Comparison of ENCODE assay signal across 9 cellular contexts in genomic region chr1:203305809-203306088, GRCh38. TPM values are rescaled to one million over a fixed set of nuclear protein-coding genes. Genes with fewer than 3 reads are reported as not detected.
A peak's percentile ranks its signal among the peaks of the same experiment; 100 is the strongest.
DNase-seq lines count a peak whose midpoint lies in the region; ATAC-seq, FAIRE-seq and TF ChIP-seq lines count a peak whose summit lies in the region.
"Had no signal": no experiment of that assay in that cellular context is flagged by ENCODE, and none has a peak within 500 bp of the region (broad histone marks: within the 10 kb centered on the region; RNA-seq: fewer than 3 reads in every experiment).

No MANE protein-coding gene starts in this region.

- H3K4me3 ChIP-seq in CD4-positive, alpha-beta memory T cell (ENCODE audit: low read length in 2 of 2) = peak overlapping the region; percentile 87 to 95
- H3K4me3 ChIP-seq in hepatocyte (peak overlapping the region; percentile 99), small intestine (ENCODE audit: low read depth in 1 of 2, low read length in 2 of 2) (peak overlapping the region; percentile 90 to 97)

- no peak for TF ChIP-seq CTCF in hepatocyte (IDR thresholded peaks at IDR 0.05; ENCODE audit: poor library complexity)

- H3K79me2 ChIP-seq in hepatocyte = peaks cover 42% of the 10 kb centered on the region

- no peak for FAIRE-seq in small intestine (lab: Jason Lieb, UNC)

- H3K36me3 ChIP-seq in CD4-positive, alpha-beta memory T cell (ENCODE audit: insufficient read depth, low read length) = peaks cover 35% of the 10 kb centered on the region
- no peaks in the 10 kb centered on the region for H3K36me3 ChIP-seq in hepatocyte (replicated peaks; ENCODE audit: insufficient read depth, low read depth)
- peaks cover 3 to 10% of the 10 kb centered on the region in 2 donors for H3K36me3 ChIP-seq in small intestine (ENCODE audit: control insufficient read depth in 2 of 2, insufficient read depth in 2 of 2, low read length in 2 of 2)

- H4K20me1 ChIP-seq in hepatocyte (ENCODE audit: insufficient read depth, poor library complexity, severe bottlenecking) = peaks cover 39% of the 10 kb centered on the region

- peaks cover 0 to 3% (median 0%) of the 10 kb centered on the region in 8 donors for H3K9me3 Mint-ChIP-seq in CD4-positive, alpha-beta memory T cell
- H3K9me3 Mint-ChIP-seq in activated T-helper 2 cell treated with anti-CD3 and anti-CD28 coated beads, Interferon-gamma antibody, Interleukin-2, Interleukin-4, amounts not matched to agents 10 μg/mL and 5 μg/mL and 100 μg/mL, durations not matched to agents 14 hours and 24 hours and 36 hours = no peaks in the 10 kb centered on the region

- POLR2A ChIA-PET in CD4-positive, alpha-beta memory T cell (lab: Charles Lee; ENCODE audit: partially characterized antibody) = interaction anchor here (0.8 to 14.1 kb wide), 9 partner anchors 11 to 460 kb away, joined by 3 to 1407 read pairs (median 84); partner anchors contain the start of genes ATP2B4 and LAX1

- H3K9me3 ChIP-seq in CD4-positive, alpha-beta memory T cell (ENCODE audit: control insufficient read depth in 1 of 2, low read length in 2 of 2) = no peaks in the 10 kb centered on the region
- no peaks in the 10 kb centered on the region for H3K9me3 ChIP-seq in hepatocyte (ENCODE audit: low read depth)
- no peaks in the 10 kb centered on the region for H3K9me3 ChIP-seq in small intestine (ENCODE audit: control insufficient read depth, low read depth)

- in situ Hi-C loops in KBM-7 (cut with MboI; ENCODE audit: low pct_unique_long_range_greater_than_20kb, low sequenced_read_pairs) = no loop called here

- H3K27me3 ChIP-seq in CD4-positive, alpha-beta memory T cell (ENCODE audit: insufficient read depth, low read length) = no peaks in the 10 kb centered on the region
- H3K27me3 ChIP-seq in hepatocyte (no peaks in the 10 kb centered on the region), small intestine (ENCODE audit: control insufficient read depth in 2 of 2, insufficient read depth in 2 of 2, low read length in 2 of 2) (no peaks in the 10 kb centered on the region)

- no peak for DNase-seq in CD4-positive, alpha-beta memory T cell
- no peak for DNase-seq in activated T-helper 2 cell treated with anti-CD3 and anti-CD28 coated beads, Interferon-gamma antibody, Interleukin-2, Interleukin-4, amounts not matched to agents 10 μg/mL and 5 μg/mL and 100 μg/mL, durations not matched to agents 14 hours and 24 hours and 36 hours (ENCODE audit: low spot score)
- DNase-seq in hepatocyte (ENCODE audit: low spot score) (no peak), small intestine (no peak), NCI-H2196 treated with DMSO at 0.1 percent for 48 hours (lab: John Stamatoyannopoulos, UW; ENCODE audit: unreplicated experiment) (no peak), KBM-7 (no peak)

- intact Hi-C loops in CD4-positive, alpha-beta memory T cell (cut with micrococcal nuclease) = loop anchor here (1.0 kb wide), 5 partner anchors 15 to 33 kb away; no protein-coding TSS in a partner anchor
- intact Hi-C loops in activated T-helper 2 cell treated with anti-CD3 and anti-CD28 coated beads, Interferon-gamma antibody, Interleukin-2, Interleukin-4, amounts not matched to agents 10 μg/mL and 5 μg/mL and 100 μg/mL, durations not matched to agents 14 hours and 24 hours and 36 hours (cut with micrococcal nuclease) = loop anchor here (1.0 kb wide), 4 partner anchors 15 to 32 kb away; no protein-coding TSS in a partner anchor

- ATAC-seq in HG02678 (IDR thresholded peaks at IDR 0.05; ENCODE audit: unreplicated experiment) (peak; percentile 0), GM19397 (IDR thresholded peaks at IDR 0.05; ENCODE audit: unreplicated experiment) (no peak)

- no peak overlapping the region for H2AFZ ChIP-seq in hepatocyte

- no peaks in the 10 kb centered on the region for H3K9me2 ChIP-seq in hepatocyte (replicated peaks; ENCODE audit: insufficient read depth)

- H3K27me3 Mint-ChIP-seq in CD4-positive, alpha-beta memory T cell = no peaks in the 10 kb centered on the region
- H3K27me3 Mint-ChIP-seq in activated T-helper 2 cell treated with anti-CD3 and anti-CD28 coated beads, Interferon-gamma antibody, Interleukin-2, Interleukin-4, amounts not matched to agents 10 μg/mL and 5 μg/mL and 100 μg/mL, durations not matched to agents 14 hours and 24 hours and 36 hours (ENCODE audit: low read depth) = no peaks in the 10 kb centered on the region

- CTCF ChIA-PET in CD4-positive, alpha-beta memory T cell (lab: Charles Lee; ENCODE audit: partially characterized antibody) = interaction anchor here (0.9 to 10.1 kb wide), 6 partner anchors 10 to 36 kb away, joined by 5 to 271 read pairs (median 164); no protein-coding TSS in a partner anchor

- peaks cover 48 to 82% (median 57%) of the 10 kb centered on the region in 4 donors for H3K4me1 Mint-ChIP-seq in CD4-positive, alpha-beta memory T cell
- peaks cover 58% of the 10 kb centered on the region for H3K4me1 Mint-ChIP-seq in activated T-helper 2 cell treated with anti-CD3 and anti-CD28 coated beads, Interferon-gamma antibody, Interleukin-2, Interleukin-4, amounts not matched to agents 10 μg/mL and 5 μg/mL and 100 μg/mL, durations not matched to agents 14 hours and 24 hours and 36 hours (ENCODE audit: low read depth)

- peak overlapping the region; percentile 100 for H3K27ac ChIP-seq in CD4-positive, alpha-beta memory T cell (ENCODE audit: low read depth, low read length)
- H3K27ac ChIP-seq in hepatocyte (peak overlapping the region; percentile 96), small intestine (ENCODE audit: low read depth in 1 of 2, low read length in 1 of 2) (peak overlapping the region; percentile 92 to 98)

- H3K4me3 Mint-ChIP-seq in CD4-positive, alpha-beta memory T cell = peak overlapping the region; percentile 90 to 99 (median 98)
- H3K4me3 Mint-ChIP-seq in activated T-helper 2 cell treated with anti-CD3 and anti-CD28 coated beads, Interferon-gamma antibody, Interleukin-2, Interleukin-4, amounts not matched to agents 10 μg/mL and 5 μg/mL and 100 μg/mL, durations not matched to agents 14 hours and 24 hours and 36 hours (ENCODE audit: low read depth) = peak overlapping the region; percentile 99

- H3K27ac Mint-ChIP-seq in CD4-positive, alpha-beta memory T cell = peak overlapping the region; percentile 97 to 100 (median 98)
- H3K27ac Mint-ChIP-seq in activated T-helper 2 cell treated with anti-CD3 and anti-CD28 coated beads, Interferon-gamma antibody, Interleukin-2, Interleukin-4, amounts not matched to agents 10 μg/mL and 5 μg/mL and 100 μg/mL, durations not matched to agents 14 hours and 24 hours and 36 hours = peak overlapping the region; percentile 87

- WGBS in hepatocyte (ENCODE audit: low lambda C conversion rate, missing lambda C conversion rate) = 2% methylated on average over 19 of the region's 21 CpGs
- 0 to 2% (median 1%) methylated on average over 21 of the region's 21 CpGs for WGBS in small intestine, 3 donors

- peak overlapping the region; percentile 81 for H3K4me2 ChIP-seq in hepatocyte

- peaks cover 52% of the 10 kb centered on the region for H3K4me1 ChIP-seq in CD4-positive, alpha-beta memory T cell (ENCODE audit: insufficient read depth, low read length)
- H3K4me1 ChIP-seq in hepatocyte (ENCODE audit: insufficient read depth) (peaks cover 31% of the 10 kb centered on the region), small intestine (ENCODE audit: control insufficient read depth in 2 of 2, insufficient read depth in 1 of 2, low read depth in 1 of 2, low read length in 1 of 2) (peaks cover 10 to 14% of the 10 kb centered on the region in 2 donors)

- H3K36me3 Mint-ChIP-seq in CD4-positive, alpha-beta memory T cell = peaks cover 41 to 52% of the 10 kb centered on the region in 2 donors
- peaks cover 52% of the 10 kb centered on the region for H3K36me3 Mint-ChIP-seq in activated T-helper 2 cell treated with anti-CD3 and anti-CD28 coated beads, Interferon-gamma antibody, Interleukin-2, Interleukin-4, amounts not matched to agents 10 μg/mL and 5 μg/mL and 100 μg/mL, durations not matched to agents 14 hours and 24 hours and 36 hours (ENCODE audit: low read depth)

RNA-seq across cellular contexts. Expression of gene BTG2, which starts 0.4 kb away (rescaled TPM):
- total RNA-seq in CD4-positive, alpha-beta memory T cell = 100 to 1,000 TPM; 197 to 201 TPM
- 100 to 1,000 TPM; 123 to 288 TPM for polyA plus RNA-seq in CD4-positive, alpha-beta memory T cell
- 98.1 and 98.8 TPM in 2 replicates for total RNA-seq in activated T-helper 2 cell treated with anti-CD3 and anti-CD28 coated beads, Interferon-gamma antibody, Interleukin-2, Interleukin-4, amounts not matched to agents 10 μg/mL and 5 μg/mL and 100 μg/mL, durations not matched to agents 14 hours and 24 hours and 36 hours
- total RNA-seq in hepatocyte = 192 and 197 TPM in 2 replicates
- polyA plus RNA-seq in hepatocyte (253 and 274 TPM in 2 replicates), small intestine (100 to 1,000 TPM in 1 of 3 donors, 10 to 100 TPM in 2; 15.9 to 101 (median 23.5) TPM)

RNA-seq across cellular contexts. Expression of gene FMOD, which starts 45.2 kb away (rescaled TPM):
- not detected for total RNA-seq in CD4-positive, alpha-beta memory T cell
- polyA plus RNA-seq in CD4-positive, alpha-beta memory T cell = not detected
- 4.0 and 5.4 TPM in 2 replicates for total RNA-seq in activated T-helper 2 cell treated with anti-CD3 and anti-CD28 coated beads, Interferon-gamma antibody, Interleukin-2, Interleukin-4, amounts not matched to agents 10 μg/mL and 5 μg/mL and 100 μg/mL, durations not matched to agents 14 hours and 24 hours and 36 hours
- 118 and 132 TPM in 2 replicates for total RNA-seq in hepatocyte
- polyA plus RNA-seq in hepatocyte (125 and 161 TPM in 2 replicates), small intestine (10 to 100 TPM in 1 of 3 donors, 1 to 10 TPM in 1, under 1 TPM in 1; 0.89 to 11.2 (median 5.4) TPM)
- total RNA-seq: HT1080 had no signal

Comparison
In these comparisons a context has a peak if more than half of its experiments do, and no peak if none do; other contexts are left out.
1. RNA of gene FMOD, which starts 45.2 kb away (total RNA-seq): 118 to 132 TPM in hepatocyte; 4.0 to 5.4 TPM in activated T-helper 2 cell treated with anti-CD3 and anti-CD28 coated beads, Interferon-gamma antibody, Interleukin-2, Interleukin-4, amounts not matched to agents 10 μg/mL and 5 μg/mL and 100 μg/mL, durations not matched to agents 14 hours and 24 hours and 36 hours and not detected in CD4-positive, alpha-beta memory T cell; every median in the first group is over 10 times any median in the second.
2. Peak in every context shown above with its lines, with median percentiles within 50 percentile points of each other: H3K27ac ChIP-seq and H3K4me3 ChIP-seq.